In the genomic region with DNA sequence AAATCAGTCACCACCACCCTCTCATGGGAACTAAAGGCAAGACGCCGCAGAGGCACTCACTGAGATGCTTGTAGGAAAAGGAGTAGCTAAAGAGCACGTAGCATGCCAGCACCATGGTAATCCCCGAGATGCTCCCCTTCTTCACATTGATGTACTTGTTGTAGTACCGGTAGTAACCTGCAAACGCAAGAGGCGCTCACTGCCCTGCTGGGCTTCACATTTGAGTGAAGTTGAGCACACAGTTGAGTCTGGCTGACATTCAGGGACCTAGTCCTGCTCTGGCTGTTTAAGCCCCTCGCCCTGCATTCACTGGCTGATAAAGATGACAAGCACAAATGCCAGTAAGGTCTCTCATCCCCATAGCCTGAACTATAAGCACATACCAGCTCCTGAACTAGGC, we compare ENCODE assay signal across 1 cellular context.
TF ChIP-seq lines count a peak whose summit lies in the region.

No MANE protein-coding gene starts in this region.

TF ChIP-seq in HCT116, 20 proteins besides CTCF, POLR2A, EP300 and RAD21 (continued from another document):
- TF ChIP-seq, protein P1, sequence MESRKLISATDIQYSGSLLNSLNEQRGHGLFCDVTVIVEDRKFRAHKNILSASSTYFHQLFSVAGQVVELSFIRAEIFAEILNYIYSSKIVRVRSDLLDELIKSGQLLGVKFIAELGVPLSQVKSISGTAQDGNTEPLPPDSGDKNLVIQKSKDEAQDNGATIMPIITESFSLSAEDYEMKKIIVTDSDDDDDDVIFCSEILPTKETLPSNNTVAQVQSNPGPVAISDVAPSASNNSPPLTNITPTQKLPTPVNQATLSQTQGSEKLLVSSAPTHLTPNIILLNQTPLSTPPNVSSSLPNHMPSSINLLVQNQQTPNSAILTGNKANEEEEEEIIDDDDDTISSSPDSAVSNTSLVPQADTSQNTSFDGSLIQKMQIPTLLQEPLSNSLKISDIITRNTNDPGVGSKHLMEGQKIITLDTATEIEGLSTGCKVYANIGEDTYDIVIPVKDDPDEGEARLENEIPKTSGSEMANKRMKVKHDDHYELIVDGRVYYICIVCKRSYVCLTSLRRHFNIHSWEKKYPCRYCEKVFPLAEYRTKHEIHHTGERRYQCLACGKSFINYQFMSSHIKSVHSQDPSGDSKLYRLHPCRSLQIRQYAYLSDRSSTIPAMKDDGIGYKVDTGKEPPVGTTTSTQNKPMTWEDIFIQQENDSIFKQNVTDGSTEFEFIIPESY (IDR thresholded peaks at IDR 0.05; ENCODE audit: extremely low read depth, insufficient replicate concordance, low read length) = no peak
- TF ChIP-seq CEBPB (IDR thresholded peaks at IDR 0.05; ENCODE audit: low read depth) (no peak), EZH2 (IDR thresholded peaks at IDR 0.05) (no peak), ELF1 (IDR thresholded peaks at IDR 0.05; ENCODE audit: borderline replicate concordance, low read depth) (no peak), ZFX (IDR thresholded peaks at IDR 0.05) (no peak), SIN3A (IDR thresholded peaks at IDR 0.05; ENCODE audit: low read depth) (no peak), ZNF274 (IDR thresholded peaks at IDR 0.05; ENCODE audit: low read depth, low read length) (no peak), EZH2phosphoT487 (IDR thresholded peaks at IDR 0.05; ENCODE audit: borderline replicate concordance) (no peak), FOSL1 (IDR thresholded peaks at IDR 0.05; ENCODE audit: low read depth) (no peak), EGR1 (IDR thresholded peaks at IDR 0.05; ENCODE audit: low read depth) (no peak), POLR2AphosphoS5 (IDR thresholded peaks at IDR 0.05; ENCODE audit: low read depth, low read length) (no peak), CBX3 (IDR thresholded peaks at IDR 0.05; ENCODE audit: low read depth) (no peak), JUND (IDR thresholded peaks at IDR 0.05) (no peak)
- TF ChIP-seq, protein P2, sequence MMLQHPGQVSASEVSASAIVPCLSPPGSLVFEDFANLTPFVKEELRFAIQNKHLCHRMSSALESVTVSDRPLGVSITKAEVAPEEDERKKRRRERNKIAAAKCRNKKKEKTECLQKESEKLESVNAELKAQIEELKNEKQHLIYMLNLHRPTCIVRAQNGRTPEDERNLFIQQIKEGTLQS (IDR thresholded peaks at IDR 0.05) = no peak
- TF ChIP-seq, protein P3, sequence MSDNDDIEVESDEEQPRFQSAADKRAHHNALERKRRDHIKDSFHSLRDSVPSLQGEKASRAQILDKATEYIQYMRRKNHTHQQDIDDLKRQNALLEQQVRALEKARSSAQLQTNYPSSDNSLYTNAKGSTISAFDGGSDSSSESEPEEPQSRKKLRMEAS (IDR thresholded peaks at IDR 0.05) = no peak
